ENCODE assay signal across 24 cellular contexts in genomic region chr12:26172478-26172877, GRCh38.
"Had no signal": no experiment of that assay in that cellular context is flagged by ENCODE, and none has a peak within 500 bp of the region (broad histone marks: within the 10 kb centered on the region; RNA-seq: fewer than 3 reads in every experiment).

No MANE protein-coding gene starts in this region.

- H3K4me1 Mint-ChIP-seq: activated CD4-positive, alpha-beta T cell treated with anti-CD3 and anti-CD28 coated beads, Interleukin-2, amount 10 ng/mL, durations not matched to agents 7 days and 5 days; activated CD8-positive, alpha-beta memory T cell treated with anti-CD3 and anti-CD28 coated beads, Interleukin-2, amount 10 ng/mL, durations not matched to agents 7 days and 5 days; activated naive CD4-positive, alpha-beta T cell treated with anti-CD3 and anti-CD28 coated beads, Interleukin-2, amount 10 ng/mL, durations not matched to agents 7 days and 5 days; nephron had no signal

- DNase-seq: activated CD4-positive, alpha-beta T cell treated with anti-CD3 and anti-CD28 coated beads, Interleukin-2, amount 10 ng/mL, durations not matched to agents 7 days and 5 days; activated CD4-positive, CD25-positive, alpha-beta regulatory T cell treated with anti-CD3 and anti-CD28 coated beads, Interleukin-2, amount 50 U/mL, for 72 hours; activated CD8-positive, alpha-beta memory T cell treated with anti-CD3 and anti-CD28 coated beads, Interleukin-2, amount 10 ng/mL, durations not matched to agents 7 days and 5 days; activated CD8-positive, alpha-beta T cell treated with anti-CD3 and anti-CD28 coated beads for 36 hours; activated effector memory CD4-positive, alpha-beta T cell treated with anti-CD3 and anti-CD28 coated beads, Interleukin-2, amount 50 U/mL, for 16 hours; activated naive CD4-positive, alpha-beta T cell treated with anti-CD3 and anti-CD28 coated beads, Interleukin-2, amount 10 ng/mL, durations not matched to agents 7 days and 5 days; activated T-cell treated with anti-CD3 and anti-CD28 coated beads for 4 hours; amygdala; colonic mucosa; heart left ventricle; islet precursor cell; left cardiac atrium; mesenchymal stem cell; occipital lobe; posterior cingulate gyrus; right lobe of liver; stimulated activated CD4-positive, alpha-beta T cell treated with anti-CD3 and anti-CD28 coated beads, Interleukin-2, amount 100 ng/mL, for 24 hours; stimulated activated naive CD4-positive, alpha-beta T cell; upper lobe of left lung; WERI-Rb-1 had no signal

- ATAC-seq: activated CD8-positive, alpha-beta memory T cell treated with anti-CD3 and anti-CD28 coated beads, Interleukin-2, amount 10 ng/mL, durations not matched to agents 7 days and 5 days; activated CD8-positive, alpha-beta T cell treated with anti-CD3 and anti-CD28 coated beads for 36 hours; heart left ventricle; left cardiac atrium; right lobe of liver had no signal

- H3K27ac Mint-ChIP-seq: activated CD4-positive, alpha-beta T cell treated with anti-CD3 and anti-CD28 coated beads, Interleukin-2, amount 10 ng/mL, durations not matched to agents 7 days and 5 days; activated CD8-positive, alpha-beta memory T cell treated with anti-CD3 and anti-CD28 coated beads, Interleukin-2, amount 10 ng/mL, durations not matched to agents 7 days and 5 days; activated CD8-positive, alpha-beta T cell treated with anti-CD3 and anti-CD28 coated beads for 36 hours; activated naive CD4-positive, alpha-beta T cell treated with anti-CD3 and anti-CD28 coated beads, Interleukin-2, amount 10 ng/mL, durations not matched to agents 7 days and 5 days; nephron; T-helper 2 cell treated with Interferon-gamma antibody and Interleukin-4, amounts not matched to agents 5 μg/mL and 100 μg/mL, for 36 hours had no signal

- H3K4me3 ChIP-seq: colonic mucosa, heart left ventricle, right lobe of liver, skin epidermis, thoracic aorta, upper lobe of left lung had no signal

- H3K4me3 Mint-ChIP-seq: activated CD4-positive, alpha-beta T cell treated with anti-CD3 and anti-CD28 coated beads, Interleukin-2, amount 10 ng/mL, durations not matched to agents 7 days and 5 days; activated CD8-positive, alpha-beta memory T cell treated with anti-CD3 and anti-CD28 coated beads, Interleukin-2, amount 10 ng/mL, durations not matched to agents 7 days and 5 days; activated CD8-positive, alpha-beta T cell treated with anti-CD3 and anti-CD28 coated beads for 36 hours; activated naive CD4-positive, alpha-beta T cell treated with anti-CD3 and anti-CD28 coated beads, Interleukin-2, amount 10 ng/mL, durations not matched to agents 7 days and 5 days; nephron; T-helper 2 cell treated with Interferon-gamma antibody and Interleukin-4, amounts not matched to agents 5 μg/mL and 100 μg/mL, for 36 hours had no signal

- H3K9me3 Mint-ChIP-seq: activated CD4-positive, alpha-beta T cell treated with anti-CD3 and anti-CD28 coated beads, Interleukin-2, amount 10 ng/mL, durations not matched to agents 7 days and 5 days; activated CD8-positive, alpha-beta T cell treated with anti-CD3 and anti-CD28 coated beads for 36 hours; activated naive CD4-positive, alpha-beta T cell treated with anti-CD3 and anti-CD28 coated beads, Interleukin-2, amount 10 ng/mL, durations not matched to agents 7 days and 5 days; nephron; T-helper 2 cell treated with Interferon-gamma antibody and Interleukin-4, amounts not matched to agents 5 μg/mL and 100 μg/mL, for 36 hours had no signal

- H3K36me3 Mint-ChIP-seq: activated CD8-positive, alpha-beta memory T cell treated with anti-CD3 and anti-CD28 coated beads, Interleukin-2, amount 10 ng/mL, durations not matched to agents 7 days and 5 days; activated naive CD4-positive, alpha-beta T cell treated with anti-CD3 and anti-CD28 coated beads, Interleukin-2, amount 10 ng/mL, durations not matched to agents 7 days and 5 days had no signal
